ENCODE assay signal across 11 cellular contexts in genomic region chr15:72365844-72366243, GRCh38. TPM values are rescaled to one million over a fixed set of nuclear protein-coding genes. Genes with fewer than 3 reads are reported as not detected.
DNase-seq lines count a peak whose midpoint lies in the region; ATAC-seq and TF ChIP-seq lines count a peak whose summit lies in the region.
"Had no signal": no experiment of that assay in that cellular context is flagged by ENCODE, and none has a peak within 500 bp of the region (broad histone marks: within the 10 kb centered on the region; RNA-seq: fewer than 3 reads in every experiment).

No MANE protein-coding gene starts in this region.

- H3K4me1 ChIP-seq in CD8-positive, alpha-beta T cell (ENCODE audit: insufficient read depth, low read length), result peaks cover 21% of the 10 kb centered on the region

- no peak for TF ChIP-seq CTCF in CD8-positive, alpha-beta T cell (IDR thresholded peaks at IDR 0.05)

- H3K36me3 ChIP-seq in CD8-positive, alpha-beta T cell (ENCODE audit: insufficient read depth, low read length), result peaks cover 3% of the 10 kb centered on the region

- peaks cover 45% of the 10 kb centered on the region for H3K4me1 Mint-ChIP-seq in CD8-positive, alpha-beta T cell (ENCODE audit: low read depth)
- H3K4me1 Mint-ChIP-seq in activated T-cell treated with anti-CD3 and anti-CD28 coated beads, Interleukin-2, amount 50 U/mL, for 72 hours (ENCODE audit: low read depth), result peaks cover 34% of the 10 kb centered on the region

- no peaks in the 10 kb centered on the region for H3K27me3 Mint-ChIP-seq in CD8-positive, alpha-beta T cell (ENCODE audit: low read depth)
- H3K27me3 Mint-ChIP-seq in activated T-cell treated with anti-CD3 and anti-CD28 coated beads, Interleukin-2, amount 50 U/mL, for 72 hours (ENCODE audit: low read depth), result no peaks in the 10 kb centered on the region

- H3K9me3 Mint-ChIP-seq in CD8-positive, alpha-beta T cell, result no peaks in the 10 kb centered on the region
- peaks cover 0 to 5% of the 10 kb centered on the region in 2 donors for H3K9me3 Mint-ChIP-seq in activated T-cell treated with anti-CD3 and anti-CD28 coated beads, Interleukin-2, amount 50 U/mL, for 72 hours

- POLR2A ChIA-PET in CD8-positive, alpha-beta T cell (lab: Charles Lee), result interaction anchor here (1.8 kb wide), 1 partner anchor 10 kb away, joined by 8 read pairs; the partner anchor contains the start of gene HEXA

- peaks cover 36% of the 10 kb centered on the region for H3K36me3 Mint-ChIP-seq in CD8-positive, alpha-beta T cell
- peaks cover 4 to 13% of the 10 kb centered on the region in 2 donors for H3K36me3 Mint-ChIP-seq in activated T-cell treated with anti-CD3 and anti-CD28 coated beads, Interleukin-2, amount 50 U/mL, for 72 hours (ENCODE audit: insufficient read depth in 2 of 2)

- peak; percentile 83 for ATAC-seq in CD8-positive, alpha-beta T cell
- ATAC-seq in GM19395 (IDR thresholded peaks at IDR 0.05; ENCODE audit: unreplicated experiment) (peak; percentile 89), HG03354 (IDR thresholded peaks at IDR 0.05; ENCODE audit: poor library complexity, severe bottlenecking, unreplicated experiment) (peak; percentile 87)
- peak; percentile 92 to 96 for ATAC-seq in activated T-cell treated with anti-CD3 and anti-CD28 coated beads, Interleukin-2, amount 50 U/mL, for 72 hours (replicated peaks in 1 of 2)

- no peak overlapping the region for H3K4me3 Mint-ChIP-seq in CD8-positive, alpha-beta T cell
- no peak overlapping the region for H3K4me3 Mint-ChIP-seq in activated T-cell treated with anti-CD3 and anti-CD28 coated beads, Interleukin-2, amount 50 U/mL, for 72 hours

- DNase-seq in CD8-positive, alpha-beta T cell, result peak in 2 of 7 experiments; percentile 13 to 43
- peak; percentile 11 to 30 for DNase-seq in activated T-cell treated with anti-CD3 and anti-CD28 coated beads, Interleukin-2, amount 50 U/mL, for 72 hours
- no peak for DNase-seq in NCI-H2107 (lab: John Stamatoyannopoulos, UW)
- no peak for DNase-seq in DMS153 treated with DMSO at 0.1 percent for 48 hours (lab: John Stamatoyannopoulos, UW; ENCODE audit: unreplicated experiment)
- DNase-seq in NCI-H748 (lab: John Stamatoyannopoulos, UW; ENCODE audit: unreplicated experiment), result no peak
- no peak for DNase-seq in epidermal melanocyte (ENCODE audit: insufficient read length, low spot score)

- H3K4me3 ChIP-seq in CD8-positive, alpha-beta T cell (ENCODE audit: low read depth, low read length), result no peak overlapping the region
- H3K4me3 ChIP-seq: SK-N-MC had no signal

- H3K27ac Mint-ChIP-seq in CD8-positive, alpha-beta T cell, result no peak overlapping the region
- H3K27ac Mint-ChIP-seq in activated T-cell treated with anti-CD3 and anti-CD28 coated beads, Interleukin-2, amount 50 U/mL, for 72 hours, result peak overlapping the region; percentile 10

- no peak overlapping the region for H3K27ac ChIP-seq in CD8-positive, alpha-beta T cell (ENCODE audit: low read depth, low read length)
- H3K27ac ChIP-seq: SK-N-MC had no signal

- CTCF ChIA-PET in CD8-positive, alpha-beta T cell (lab: Charles Lee), result interaction anchor here (0.6 kb wide), 1 partner anchor 109 kb away, joined by 3 read pairs; the partner anchor contains the start of gene ARIH1

- no peaks in the 10 kb centered on the region for H3K9me3 ChIP-seq in CD8-positive, alpha-beta T cell (ENCODE audit: low read length)

- no peaks in the 10 kb centered on the region for H3K27me3 ChIP-seq in CD8-positive, alpha-beta T cell (ENCODE audit: insufficient read depth, low read length)

- intact Hi-C loops in CD8-positive, alpha-beta T cell (cut with DNase I, micrococcal nuclease), result no loop called here

RNA-seq across cellular contexts. Expression of gene HEXA, which starts 10.0 kb away (rescaled TPM):
- 10 to 100 TPM; 68.6 to 76.0 TPM for total RNA-seq in CD8-positive, alpha-beta T cell
- 10 to 100 TPM; 77.5 to 87.6 TPM for total RNA-seq in activated T-cell treated with anti-CD3 and anti-CD28 coated beads, Interleukin-2, amount 50 U/mL, for 72 hours

RNA-seq across cellular contexts. Expression of gene TMEM202, which starts 32.3 kb away (rescaled TPM):
- not detected for total RNA-seq in CD8-positive, alpha-beta T cell
- total RNA-seq in activated T-cell treated with anti-CD3 and anti-CD28 coated beads, Interleukin-2, amount 50 U/mL, for 72 hours, result not detected
- total RNA-seq: myocyte, subcutaneous adipose tissue had no signal

RNA-seq across cellular contexts. Expression of gene CELF6, which starts 45.9 kb away (rescaled TPM):
- total RNA-seq in CD8-positive, alpha-beta T cell, result 1 to 10 TPM; 2.4 to 2.7 TPM
- under 1 TPM; 0.58 to 0.65 TPM for total RNA-seq in activated T-cell treated with anti-CD3 and anti-CD28 coated beads, Interleukin-2, amount 50 U/mL, for 72 hours

Comparison
In these comparisons a context has a peak if more than half of its experiments do, and no peak if none do; other contexts are left out.
1. DNase-seq: peak in activated T-cell treated with anti-CD3 and anti-CD28 coated beads, Interleukin-2, amount 50 U/mL, for 72 hours (2 of 2); none in NCI-H2107 (single experiment), DMS153 treated with DMSO at 0.1 percent for 48 hours (single experiment), NCI-H748 (single experiment) and epidermal melanocyte (single experiment).
2. Peak in every context shown above with its lines, with median percentiles within 50 percentile points of each other: ATAC-seq.